8 cellular contexts compared by ENCODE assay signal in genomic region chr16:67968440-67969285, GRCh38. TPM values are rescaled to one million over a fixed set of nuclear protein-coding genes. Genes with fewer than 3 reads are reported as not detected.
DNase-seq lines count a peak whose midpoint lies in the region; ATAC-seq, FAIRE-seq and TF ChIP-seq lines count a peak whose summit lies in the region.

Gene SLC12A4 (minus strand): TSS chr16:67968637. CDS start chr16:67968553, 84 bp downstream.

- no peaks in the 10 kb centered on the region for H3K9me2 ChIP-seq in Karpas-422 (replicated peaks; ENCODE audit: insufficient read depth, low read length)

- H3K79me2 ChIP-seq in Karpas-422 (ENCODE audit: low read length) = no peaks in the 10 kb centered on the region
- H3K79me2 ChIP-seq in astrocyte (ENCODE audit: insufficient read depth, low read length) = peaks cover 47% of the 10 kb centered on the region

- H3K4me3 Mint-ChIP-seq in astrocyte (ENCODE audit: unreplicated experiment) = peak within 1 kb of the TSS; percentile 99

- H3K4me3 ChIP-seq in Karpas-422 (ENCODE audit: low read length) = peak within 1 kb of the TSS; percentile 74
- peak within 1 kb of the TSS; percentile 100 for H3K4me3 ChIP-seq in astrocyte (ENCODE audit: insufficient read depth, low read depth, low read length)
- H3K4me3 ChIP-seq in retinal pigment epithelial cell (ENCODE audit: low read length) = peak within 1 kb of the TSS; percentile 91

- H3K4me1 ChIP-seq in Karpas-422 (ENCODE audit: low read length) (peaks cover 20% of the 10 kb centered on the region), astrocyte (ENCODE audit: insufficient read depth, low read length) (peaks cover 39% of the 10 kb centered on the region)

- H3K36me3 Mint-ChIP-seq in astrocyte (ENCODE audit: low read depth, unreplicated experiment) = peaks cover 5% of the 10 kb centered on the region

- H3K4me2 ChIP-seq in Karpas-422 (ENCODE audit: low read depth, low read length, poor library complexity, severe bottlenecking) (peak within 1 kb of the TSS; percentile 82), astrocyte (ENCODE audit: low read length) (peak within 1 kb of the TSS; percentile 100)

- H3K4me1 Mint-ChIP-seq in astrocyte (ENCODE audit: low read depth, unreplicated experiment) = peaks cover 24% of the 10 kb centered on the region

- DNase-seq in Daoy (ENCODE audit: low read depth) (peak; percentile 85), Karpas-422 (peak; percentile 94), T1000 (lab: John Stamatoyannopoulos, UW) (peak; percentile 35), astrocyte (ENCODE audit: low read depth) (peak; percentile 44), hepatic stellate cell (ENCODE audit: low spot score) (peak; percentile 94), retinal pigment epithelial cell (ENCODE audit: low read depth) (peak; percentile 19), NCI-H524 treated with DMSO at 0.1 percent for 48 hours (lab: John Stamatoyannopoulos, UW) (no peak)

- TF ChIP-seq CTCF in astrocyte (IDR thresholded peaks at IDR 0.05; ENCODE audit: insufficient read depth, low read depth, low read length) (no peak), retinal pigment epithelial cell (conservative IDR thresholded peaks at IDR 0.05; ENCODE audit: low read depth, low read length) (no peak)

- H3K27ac Mint-ChIP-seq in astrocyte (ENCODE audit: unreplicated experiment) = peak within 1 kb of the TSS; percentile 99

- H3K27ac ChIP-seq in Karpas-422 (ENCODE audit: low read length) (peak within 1 kb of the TSS; percentile 21; the same call in 1 of the 2 replicates), astrocyte (ENCODE audit: low read depth, low read length) (peak within 1 kb of the TSS; percentile 92)

- H2AFZ ChIP-seq in Karpas-422 (ENCODE audit: low read length) (peak within 1 kb of the TSS; percentile 90; the same call in 1 of the 2 replicates), astrocyte (ENCODE audit: low read depth, low read length) (peak within 1 kb of the TSS; percentile 95)

- H4K20me1 ChIP-seq in Karpas-422 (ENCODE audit: insufficient read depth, low read depth, low read length) = no peaks in the 10 kb centered on the region
- H4K20me1 ChIP-seq in astrocyte (ENCODE audit: insufficient read depth, low read length) = peaks cover 42% of the 10 kb centered on the region

- H3K9ac ChIP-seq in Karpas-422 (ENCODE audit: low read length) (peak within 1 kb of the TSS; percentile 72), astrocyte (ENCODE audit: low read length) (peak within 1 kb of the TSS; percentile 100)

- H3K36me3 ChIP-seq in Karpas-422 (ENCODE audit: insufficient read depth, low read length) (no peaks in the 10 kb centered on the region), astrocyte (ENCODE audit: insufficient read depth, low read length) (no peaks in the 10 kb centered on the region)

- H3K9me3 ChIP-seq in Karpas-422 (ENCODE audit: low read length) = no peaks in the 10 kb centered on the region
- H3K9me3 ChIP-seq in astrocyte (ENCODE audit: insufficient read depth, low read depth, low read length) = no peaks in the 10 kb centered on the region

- no peak for FAIRE-seq in astrocyte (lab: Jason Lieb, UNC)

- H3K27me3 ChIP-seq in Karpas-422 (ENCODE audit: low read length) (no peaks in the 10 kb centered on the region), astrocyte (ENCODE audit: insufficient read depth, low read length) (no peaks in the 10 kb centered on the region)

- peaks cover 7% of the 10 kb centered on the region for H3K27me3 Mint-ChIP-seq in astrocyte (ENCODE audit: low read depth, unreplicated experiment)

- no peaks in the 10 kb centered on the region for H3K9me3 Mint-ChIP-seq in astrocyte (ENCODE audit: unreplicated experiment)

- peak; percentile 81 for ATAC-seq in GM21737 (IDR thresholded peaks at IDR 0.05; ENCODE audit: unreplicated experiment)

RNA-seq across cellular contexts. Expression of gene SLC12A4, which starts in this region (rescaled TPM):
- 7.0 and 13.5 TPM in 2 replicates for total RNA-seq in Daoy (2014; rRNA removed; shearing (Covaris generic))
- 11.0 and 15.4 TPM in 2 replicates for total RNA-seq in Karpas-422 (2014; rRNA removed; shearing (Covaris generic); ENCODE audit: low replicate concordance)
- total RNA-seq in astrocyte = 114 and 118 TPM in 2 replicates
